8 cellular contexts compared by ENCODE assay signal in the genomic region with DNA sequence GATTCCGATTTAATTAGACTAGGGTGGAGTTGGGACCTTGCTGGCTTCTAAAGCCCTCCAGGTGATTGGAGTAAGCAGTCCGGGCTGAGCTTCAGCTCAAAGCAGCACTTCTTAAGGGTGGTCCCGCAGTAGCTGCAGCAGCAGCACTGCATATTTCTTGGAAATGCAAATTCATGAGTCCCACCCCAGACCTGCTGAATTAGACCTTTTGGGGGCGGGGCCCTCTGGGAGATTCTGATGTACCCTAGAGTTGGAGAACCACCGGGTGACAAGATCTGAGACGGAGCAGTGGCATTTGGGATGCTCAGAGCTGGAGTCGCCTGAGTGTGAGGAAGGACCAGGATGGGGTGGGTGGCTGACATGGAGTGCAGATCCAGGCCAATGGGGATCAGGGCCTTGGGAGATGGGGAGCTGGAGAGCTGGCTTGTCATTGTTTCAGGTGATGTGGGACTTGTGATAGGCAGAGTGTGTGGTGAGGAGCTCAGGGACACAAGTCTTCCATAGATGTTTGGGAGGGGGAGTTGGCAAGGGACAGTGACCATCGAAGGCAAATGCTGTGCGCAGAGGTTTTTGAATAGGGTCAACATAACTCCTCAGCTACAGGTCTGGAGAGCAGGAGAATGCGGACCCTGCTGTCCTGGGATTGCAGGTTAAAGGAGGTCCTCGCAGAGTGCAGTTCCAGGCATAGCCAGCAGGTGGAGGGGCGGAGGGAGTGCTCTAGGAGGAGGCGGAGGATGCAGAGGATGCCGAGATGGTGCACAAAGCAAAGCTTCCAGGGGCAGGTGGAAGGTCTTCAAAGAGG.
DNase-seq lines count a peak whose midpoint lies in the region; ATAC-seq, FAIRE-seq and TF ChIP-seq lines count a peak whose summit lies in the region.

No MANE protein-coding gene starts in this region.

- no peak for FAIRE-seq in H54 (lab: Jason Lieb, UNC)

- no peak for ATAC-seq in GM19328 (IDR thresholded peaks at IDR 0.05; ENCODE audit: unreplicated experiment)

- DNase-seq in GM03348 (ENCODE audit: low spot score) (peak; percentile 90), H54 (ENCODE audit: insufficient read length, low spot score) (peak; percentile 60), NCI-H1048 (lab: John Stamatoyannopoulos, UW) (peak; percentile 2), dermis blood vessel endothelial cell (peak; percentile 77), lung microvascular endothelial cell (ENCODE audit: low read depth in 2 of 2) (peak; percentile 61 to 65)
- DNase-seq in activated CD4-positive, CD25-positive, alpha-beta regulatory T cell treated with anti-CD3 and anti-CD28 coated beads, Interleukin-2, amount 50 U/mL, for 72 hours, result peak; percentile 71
- DNase-seq in stimulated activated CD8-positive, alpha-beta memory T cell treated with anti-CD3 and anti-CD28 coated beads, Interleukin-7, amount 100 ng/mL, for 24 hours (ENCODE audit: low read depth), result peak; percentile 19

- TF ChIP-seq POLR2A in H54 (IDR thresholded peaks at IDR 0.05; ENCODE audit: low read depth, low read length), result no peak

Comparison
In these comparisons a context has a peak if more than half of its experiments do, and no peak if none do; other contexts are left out.
1. DNase-seq: peak in every context shown above with its lines; median percentile 90 in GM03348; 77 in dermis blood vessel endothelial cell; 71 in activated CD4-positive, CD25-positive, alpha-beta regulatory T cell treated with anti-CD3 and anti-CD28 coated beads, Interleukin-2, amount 50 U/mL, for 72 hours; 63 in lung microvascular endothelial cell; 60 in H54; 19 in stimulated activated CD8-positive, alpha-beta memory T cell treated with anti-CD3 and anti-CD28 coated beads, Interleukin-7, amount 100 ng/mL, for 24 hours; 2 in NCI-H1048.